Comparison of ENCODE assay signal across 8 cellular contexts in genomic region chr7:142412551-142413193, GRCh38.
DNase-seq lines count a peak whose midpoint lies in the region; ATAC-seq and TF ChIP-seq lines count a peak whose summit lies in the region.

No MANE protein-coding gene starts in this region.

- intact Hi-C loops in mucosa of descending colon (cut with DNase I, micrococcal nuclease): no loop called here

- ATAC-seq in DND-41 (ENCODE audit: insufficient read depth, low read depth): peak; percentile 73
- ATAC-seq in HG03175 (IDR thresholded peaks at IDR 0.05; ENCODE audit: unreplicated experiment): peak; percentile 86
- ATAC-seq in mucosa of descending colon: peak; percentile 81
- no peak for ATAC-seq in gastroesophageal sphincter

- no peak overlapping the region for H3K27ac Mint-ChIP-seq in chondrocyte (ENCODE audit: unreplicated experiment)

- DNase-seq in DND-41: peak; percentile 71
- peak; percentile 26 for DNase-seq in GM19240 (ENCODE audit: insufficient read length, low spot score)
- peak; percentile 25 to 66 for DNase-seq in SJCRH30
- no peak for DNase-seq in chondrocyte (ENCODE audit: low spot score)
- peak in 1 of 3 donors; percentile 44 for DNase-seq in mucosa of descending colon
- no peak for DNase-seq in NCI-H345 treated with DMSO at 0.1 percent for 48 hours (lab: John Stamatoyannopoulos, UW; ENCODE audit: unreplicated experiment)

- TF ChIP-seq POLR2A in gastroesophageal sphincter (IDR thresholded peaks at IDR 0.05): no peak

- H2AFZ ChIP-seq in DND-41 (ENCODE audit: low read depth, low read length): peak overlapping the region; percentile 36; the same call in 1 of the 2 replicates

- WGBS in gastroesophageal sphincter (ENCODE audit: low coverage in 1 of 2), 2 donors: 75% methylated on average over 2 of the region's 2 CpGs; no CpG with 5 or more reads in 1 of the 2 donors

- no peak for TF ChIP-seq EP300 in gastroesophageal sphincter (IDR thresholded peaks at IDR 0.05)

- no peaks in the 10 kb centered on the region for H3K27me3 ChIP-seq in DND-41 (ENCODE audit: insufficient read depth, low read length, poor library complexity)
- peaks cover 7% of the 10 kb centered on the region for H3K27me3 ChIP-seq in SJCRH30
- H3K27me3 ChIP-seq in gastroesophageal sphincter: no peaks in the 10 kb centered on the region

- H3K4me3 Mint-ChIP-seq in chondrocyte (ENCODE audit: unreplicated experiment): no peak overlapping the region

- H3K36me3 ChIP-seq in DND-41 (ENCODE audit: insufficient read depth, low read length) (no peaks in the 10 kb centered on the region), SJCRH30 (no peaks in the 10 kb centered on the region), mucosa of descending colon (ENCODE audit: low read depth) (no peaks in the 10 kb centered on the region), gastroesophageal sphincter (no peaks in the 10 kb centered on the region)

- no peaks in the 10 kb centered on the region for H4K20me1 ChIP-seq in DND-41 (ENCODE audit: insufficient read depth, low read length)

- peaks cover 3% of the 10 kb centered on the region for H3K27me3 Mint-ChIP-seq in chondrocyte (ENCODE audit: low read depth)

- H3K27ac ChIP-seq in DND-41 (ENCODE audit: low read length) (peak overlapping the region; percentile 84), SJCRH30 (no peak overlapping the region), gastroesophageal sphincter (no peak overlapping the region)

- H3K9me3 ChIP-seq in DND-41 (ENCODE audit: insufficient read depth, low read length, severe bottlenecking): no peaks in the 10 kb centered on the region
- H3K9me3 ChIP-seq in SJCRH30 (replicated peaks): no peaks in the 10 kb centered on the region
- no peaks in the 10 kb centered on the region for H3K9me3 ChIP-seq in mucosa of descending colon
- no peaks in the 10 kb centered on the region for H3K9me3 ChIP-seq in gastroesophageal sphincter

- TF ChIP-seq CTCF in DND-41 (IDR thresholded peaks at IDR 0.05; ENCODE audit: borderline replicate concordance, extremely low read depth, low read length, poor library complexity, severe bottlenecking) (peak; percentile 91), chondrocyte (IDR thresholded peaks at IDR 0.05) (peak; percentile 81), mucosa of descending colon (IDR thresholded peaks at IDR 0.05) (peak; percentile 39), gastroesophageal sphincter (IDR thresholded peaks at IDR 0.05) (no peak)

- H3K4me3 ChIP-seq in DND-41 (ENCODE audit: low read depth in 1 of 2, low read length in 2 of 2): no peak overlapping the region
- H3K4me3 ChIP-seq in SJCRH30: no peak overlapping the region
- no peak overlapping the region for H3K4me3 ChIP-seq in mucosa of descending colon
- no peak overlapping the region for H3K4me3 ChIP-seq in gastroesophageal sphincter

- H3K79me2 ChIP-seq in DND-41 (ENCODE audit: insufficient read depth, low read length): no peaks in the 10 kb centered on the region

- H3K4me1 Mint-ChIP-seq in chondrocyte (ENCODE audit: low read depth): no peaks in the 10 kb centered on the region

- H3K4me1 ChIP-seq in DND-41 (ENCODE audit: insufficient read depth, low read length) (peaks cover 77% of the 10 kb centered on the region), SJCRH30 (no peaks in the 10 kb centered on the region), mucosa of descending colon (ENCODE audit: low read depth) (no peaks in the 10 kb centered on the region), gastroesophageal sphincter (no peaks in the 10 kb centered on the region)

- H3K36me3 Mint-ChIP-seq in chondrocyte (ENCODE audit: low read depth): no peaks in the 10 kb centered on the region

- no peak overlapping the region for H3K4me2 ChIP-seq in DND-41 (ENCODE audit: insufficient read depth, low read length)

- no peaks in the 10 kb centered on the region for H3K9me3 Mint-ChIP-seq in chondrocyte (ENCODE audit: low read depth)

- H3K9ac ChIP-seq in DND-41 (ENCODE audit: low read depth, low read length): peak overlapping the region; percentile 34

Comparison
In these comparisons a context has a peak if more than half of its experiments do, and no peak if none do; other contexts are left out.
1. DNase-seq: peak in DND-41 (single experiment), GM19240 (single experiment) and SJCRH30 (2 of 2); none in chondrocyte (single experiment) and NCI-H345 treated with DMSO at 0.1 percent for 48 hours (single experiment).
2. CTCF ChIP-seq: peak in DND-41 (single experiment), chondrocyte (single experiment) and mucosa of descending colon (single experiment); none in gastroesophageal sphincter (0 of 4).